ENCODE assay signal across 9 cellular contexts in genomic region chr11:127493330-127493729, GRCh38.
DNase-seq lines count a peak whose midpoint lies in the region; ATAC-seq and TF ChIP-seq lines count a peak whose summit lies in the region.
"Had no signal": no experiment of that assay in that cellular context is flagged by ENCODE, and none has a peak within 500 bp of the region (broad histone marks: within the 10 kb centered on the region; RNA-seq: fewer than 3 reads in every experiment).

No MANE protein-coding gene starts in this region.

- H3K36me3 ChIP-seq in PC-3 (ENCODE audit: low read depth, low read length) (no peaks in the 10 kb centered on the region), hepatocyte (replicated peaks; ENCODE audit: insufficient read depth, low read depth) (no peaks in the 10 kb centered on the region)

- H3K4me3 ChIP-seq in PC-3 (ENCODE audit: low read length) (no peak overlapping the region), hepatocyte (no peak overlapping the region)

- peak; percentile 45 for ATAC-seq in HG02884 (IDR thresholded peaks at IDR 0.05; ENCODE audit: unreplicated experiment)
- ATAC-seq in PC-3: no peak; the same call in 1 of the 2 replicates
- no peak for ATAC-seq in HG02678 (IDR thresholded peaks at IDR 0.05; ENCODE audit: unreplicated experiment)
- ATAC-seq in activated naive CD4-positive, alpha-beta T cell treated with anti-CD3 and anti-CD28 coated beads, Interleukin-2, amount 50 U/mL, for 72 hours: no peak
- no peak for ATAC-seq in GM21717 (IDR thresholded peaks at IDR 0.05; ENCODE audit: unreplicated experiment)
- ATAC-seq: stimulated activated effector memory CD8-positive, alpha-beta T cell treated with anti-CD3 and anti-CD28 coated beads, Interleukin-12 subunit alpha, Interleukin-12 subunit beta, amount 100 ng/mL, for 72 hours had no signal

- peaks cover 0 to 5% of the 10 kb centered on the region in 2 donors for H3K36me3 Mint-ChIP-seq in activated naive CD4-positive, alpha-beta T cell treated with anti-CD3 and anti-CD28 coated beads, Interleukin-2, amount 50 U/mL, for 72 hours
- H3K36me3 Mint-ChIP-seq: stimulated activated effector memory CD8-positive, alpha-beta T cell treated with anti-CD3 and anti-CD28 coated beads, Interleukin-12 subunit alpha, Interleukin-12 subunit beta, amount 100 ng/mL, for 72 hours had no signal

- H3K27ac Mint-ChIP-seq in activated naive CD4-positive, alpha-beta T cell treated with anti-CD3 and anti-CD28 coated beads, Interleukin-2, amount 50 U/mL, for 72 hours: no peak overlapping the region
- H3K27ac Mint-ChIP-seq: stimulated activated effector memory CD8-positive, alpha-beta T cell treated with anti-CD3 and anti-CD28 coated beads, Interleukin-12 subunit alpha, Interleukin-12 subunit beta, amount 100 ng/mL, for 72 hours had no signal

- no TSS peak for BruUV-seq in PC-3 (replicated peaks; lab: Mats Ljungman, UMichigan)

- H3K79me2 ChIP-seq in PC-3 (ENCODE audit: low read length) (no peaks in the 10 kb centered on the region), hepatocyte (no peaks in the 10 kb centered on the region)

- H3F3A ChIP-seq in PC-3 (ENCODE audit: low read length, unreplicated experiment): no peaks in the 10 kb centered on the region

- intact Hi-C loops in PC-3 (cut with micrococcal nuclease): no loop called here

- H3K4me2 ChIP-seq in PC-3 (ENCODE audit: low read length) (no peak overlapping the region), hepatocyte (no peak overlapping the region)

- 65% methylated on average over 4 of the region's 4 CpGs for WGBS in hepatocyte (ENCODE audit: low lambda C conversion rate, missing lambda C conversion rate)

- H3K4me1 ChIP-seq in PC-3 (ENCODE audit: insufficient read depth, low read length) (no peaks in the 10 kb centered on the region), hepatocyte (ENCODE audit: insufficient read depth) (no peaks in the 10 kb centered on the region)

- no peak overlapping the region for H3K27ac ChIP-seq in PC-3 (ENCODE audit: low read length)
- H3K27ac ChIP-seq in hepatocyte: no peak overlapping the region

- H3K9me3 Mint-ChIP-seq in activated naive CD4-positive, alpha-beta T cell treated with anti-CD3 and anti-CD28 coated beads, Interleukin-2, amount 50 U/mL, for 72 hours: peaks cover 2 to 7% of the 10 kb centered on the region in 2 donors

- H3K27me3 ChIP-seq in PC-3 (ENCODE audit: low read length) (peaks cover 22% of the 10 kb centered on the region; the same call in 1 of the 2 replicates), hepatocyte (no peaks in the 10 kb centered on the region)

- POLR2A ChIA-PET in PC-3 (lab: Charles Lee; ENCODE audit: unreplicated experiment): no interaction called here

- H4K20me1 ChIP-seq in PC-3 (ENCODE audit: low read length) (no peaks in the 10 kb centered on the region), hepatocyte (ENCODE audit: insufficient read depth, poor library complexity, severe bottlenecking) (no peaks in the 10 kb centered on the region)

- H3K9me3 ChIP-seq in PC-3 (ENCODE audit: low read length) (peaks cover 7% of the 10 kb centered on the region), hepatocyte (ENCODE audit: low read depth) (no peaks in the 10 kb centered on the region)

- H2AFZ ChIP-seq in PC-3 (ENCODE audit: low read length): no peak overlapping the region
- no peak overlapping the region for H2AFZ ChIP-seq in hepatocyte

- DNase-seq in DMS114 treated with DMSO at 0.1 percent for 48 hours (lab: John Stamatoyannopoulos, UW; ENCODE audit: unreplicated experiment) (peak; percentile 0), PC-3 (peak; percentile 33), hepatocyte (ENCODE audit: low spot score) (peak; percentile 23), occipital lobe (lab: John Stamatoyannopoulos, UW) (no peak)
- DNase-seq in activated naive CD4-positive, alpha-beta T cell treated with anti-CD3 and anti-CD28 coated beads, Interleukin-2, amount 50 U/mL, for 72 hours (ENCODE audit: low spot score in 2 of 2): no peak

- no peak overlapping the region for H3K9ac ChIP-seq in PC-3 (ENCODE audit: low read length)

- TF ChIP-seq CTCF in PC-3 (conservative IDR thresholded peaks at IDR 0.05; ENCODE audit: low read depth, low read length) (peak; percentile 63), hepatocyte (IDR thresholded peaks at IDR 0.05; ENCODE audit: poor library complexity) (peak; percentile 45)

- CTCF ChIA-PET in PC-3 (lab: Charles Lee): no interaction called here

- H3K9me2 ChIP-seq in PC-3 (replicated peaks; ENCODE audit: low read length) (no peaks in the 10 kb centered on the region), hepatocyte (replicated peaks; ENCODE audit: insufficient read depth) (no peaks in the 10 kb centered on the region)

Comparison
In these comparisons a context has a peak if more than half of its experiments do, and no peak if none do; other contexts are left out.
1. DNase-seq: peak in DMS114 treated with DMSO at 0.1 percent for 48 hours (single experiment), PC-3 (single experiment) and hepatocyte (single experiment); none in activated naive CD4-positive, alpha-beta T cell treated with anti-CD3 and anti-CD28 coated beads, Interleukin-2, amount 50 U/mL, for 72 hours (0 of 2) and occipital lobe (single experiment).